In genomic region chr6:110813813-110814487, GRCh38 we compare ENCODE assay signal across 8 cellular contexts. TPM values are rescaled to one million over a fixed set of nuclear protein-coding genes. Genes with fewer than 3 reads are reported as not detected.
DNase-seq lines count a peak whose midpoint lies in the region; ATAC-seq lines count a peak whose summit lies in the region.

No MANE protein-coding gene starts in this region.

- ATAC-seq in activated T-helper 17 cell treated with anti-CD3 and anti-CD28 coated beads, Interleukin-2, amount 50 U/mL, for 72 hours (replicated peaks), result no peak
- no peak for ATAC-seq in GM18867 (IDR thresholded peaks at IDR 0.05; ENCODE audit: unreplicated experiment)

- H3K9me3 ChIP-seq in iPS DF 6.9 (ENCODE audit: control insufficient read depth, insufficient read depth, low read length) (no peaks in the 10 kb centered on the region), skeletal muscle tissue (ENCODE audit: control insufficient read depth in 3 of 3, low read length in 3 of 3) (no peaks in the 10 kb centered on the region)

- peak overlapping the region; percentile 91 to 99 (median 96) for H3K4me3 Mint-ChIP-seq in IgD-negative memory B cell
- H3K4me3 Mint-ChIP-seq in activated T-helper 17 cell treated with anti-CD3 and anti-CD28 coated beads, Interleukin-2, amount 50 U/mL, for 72 hours, result peak overlapping the region; percentile 93

- no peak overlapping the region for H3K27ac ChIP-seq in iPS DF 6.9 (ENCODE audit: low read length)
- peak overlapping the region; percentile 95 for H3K27ac ChIP-seq in skeletal muscle tissue (ENCODE audit: low read depth, low read length)

- whole genome bisulfite sequencing in iPS DF 6.9 (ENCODE audit: insufficient coverage, insufficient read length), result no CpG with 5 or more reads among the region's 20 CpGs

- H3K27me3 Mint-ChIP-seq in IgD-negative memory B cell, result no peaks in the 10 kb centered on the region
- H3K27me3 Mint-ChIP-seq in activated T-helper 17 cell treated with anti-CD3 and anti-CD28 coated beads, Interleukin-2, amount 50 U/mL, for 72 hours, result no peaks in the 10 kb centered on the region

- peak; percentile 50 for DNase-seq in NCI-H2196 (lab: John Stamatoyannopoulos, UW; ENCODE audit: unreplicated experiment)
- DNase-seq in NCI-H2196 treated with DMSO at 0.1 percent for 48 hours (lab: John Stamatoyannopoulos, UW; ENCODE audit: unreplicated experiment), result no peak
- no peak for DNase-seq in iPS DF 6.9 (ENCODE audit: low read depth, low spot score)
- DNase-seq in NCI-H446 treated with DMSO at 0.1 percent for 48 hours (lab: John Stamatoyannopoulos, UW), result no peak

- peak overlapping the region; percentile 86 to 98 (median 97) for H3K27ac Mint-ChIP-seq in IgD-negative memory B cell
- H3K27ac Mint-ChIP-seq in activated T-helper 17 cell treated with anti-CD3 and anti-CD28 coated beads, Interleukin-2, amount 50 U/mL, for 72 hours, result peak overlapping the region; percentile 99

- H3K9ac ChIP-seq in skeletal muscle tissue (ENCODE audit: low read depth in 1 of 3, low read length in 3 of 3), result peak overlapping the region; percentile 86 to 89 (median 89)

- H3K4me1 ChIP-seq in iPS DF 6.9 (ENCODE audit: control insufficient read depth, insufficient read depth, low read length) (no peaks in the 10 kb centered on the region), skeletal muscle tissue (ENCODE audit: control insufficient read depth in 3 of 3, insufficient read depth in 3 of 3, low read length in 3 of 3) (peaks cover 9 to 17% (median 10%) of the 10 kb centered on the region in 3 donors)

- H3K4me3 ChIP-seq in iPS DF 6.9 (ENCODE audit: low read length) (peak overlapping the region; percentile 74; the same call in 1 of the 2 replicates), skeletal muscle tissue (ENCODE audit: low read length in 3 of 3) (peak overlapping the region; percentile 95 to 99 (median 96))

- H3K27me3 ChIP-seq in iPS DF 6.9 (ENCODE audit: control insufficient read depth, insufficient read depth, low read length) (no peaks in the 10 kb centered on the region), skeletal muscle tissue (ENCODE audit: control insufficient read depth in 3 of 3, insufficient read depth in 3 of 3, low read length in 3 of 3) (no peaks in the 10 kb centered on the region)

- H3K36me3 ChIP-seq in iPS DF 6.9 (ENCODE audit: control insufficient read depth, insufficient read depth, low read length) (no peaks in the 10 kb centered on the region), skeletal muscle tissue (ENCODE audit: control insufficient read depth in 3 of 3, insufficient read depth in 3 of 3, low read length in 3 of 3) (no peaks in the 10 kb centered on the region)

- H3K9me3 Mint-ChIP-seq in IgD-negative memory B cell, result peaks cover 0 to 2% (median 0%) of the 10 kb centered on the region in 3 donors
- no peaks in the 10 kb centered on the region for H3K9me3 Mint-ChIP-seq in activated T-helper 17 cell treated with anti-CD3 and anti-CD28 coated beads, Interleukin-2, amount 50 U/mL, for 72 hours

- peaks cover 23 to 36% (median 31%) of the 10 kb centered on the region in 3 donors for H3K4me1 Mint-ChIP-seq in IgD-negative memory B cell
- peaks cover 27% of the 10 kb centered on the region for H3K4me1 Mint-ChIP-seq in activated T-helper 17 cell treated with anti-CD3 and anti-CD28 coated beads, Interleukin-2, amount 50 U/mL, for 72 hours

- peaks cover 2% of the 10 kb centered on the region for H3K36me3 Mint-ChIP-seq in IgD-negative memory B cell
- H3K36me3 Mint-ChIP-seq in activated T-helper 17 cell treated with anti-CD3 and anti-CD28 coated beads, Interleukin-2, amount 50 U/mL, for 72 hours (ENCODE audit: low read depth), result peaks cover 14% of the 10 kb centered on the region

RNA-seq across cellular contexts. Expression of gene CDK19, which starts 1.3 kb away (rescaled TPM):
- 4.0 TPM for polyA plus RNA-seq in IgD-negative memory B cell
- 10 to 100 TPM; 18.3 to 39.8 TPM for total RNA-seq in activated T-helper 17 cell treated with anti-CD3 and anti-CD28 coated beads, Interleukin-2, amount 50 U/mL, for 72 hours
- 11.0 TPM for total RNA-seq in skeletal muscle tissue
